29 cellular contexts compared by ENCODE assay signal in the genomic region with DNA sequence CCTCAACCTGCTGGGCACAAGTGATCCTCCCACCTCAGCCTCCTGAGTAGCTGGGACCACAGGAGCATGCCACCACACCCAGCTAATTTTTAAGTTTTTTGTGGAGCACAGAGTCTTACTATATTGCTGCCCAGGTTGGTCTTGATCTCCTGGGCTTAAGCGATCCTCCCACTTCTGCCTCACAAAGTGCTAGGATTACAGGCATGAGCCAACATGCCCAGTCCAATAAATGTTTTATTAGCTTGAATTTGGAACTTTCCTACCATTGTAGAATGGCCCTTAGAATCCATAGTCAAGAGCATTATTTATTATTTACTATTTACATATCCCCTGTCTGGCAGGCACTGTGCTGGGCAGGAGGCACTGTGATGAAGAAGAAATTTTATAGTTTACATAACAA. TPM values are rescaled to one million over a fixed set of nuclear protein-coding genes. Genes with fewer than 3 reads are reported as not detected.
"Had no signal": no experiment of that assay in that cellular context is flagged by ENCODE, and none has a peak within 500 bp of the region (broad histone marks: within the 10 kb centered on the region; RNA-seq: fewer than 3 reads in every experiment).

No MANE protein-coding gene starts in this region.

- DNase-seq: Kasumi-1, MV-4-11, NCI-H1048, NCI-H1105, NCI-H1417, NCI-H1436 treated with DMSO at 0.1 percent for 48 hours, NCI-H1694, NCI-H187 treated with DMSO at 0.1 percent for 48 hours, NCI-H2029 treated with DMSO at 0.1 percent for 48 hours, NCI-H2171, NCI-H226, NCI-H446, NCI-H510A, NCI-H524 treated with DMSO at 0.1 percent for 48 hours, NCI-H69, NCI-H774, PC-3, SHP77 treated with DMSO at 0.1 percent for 48 hours, SJCRH30, T-helper 1 cell had no signal

- H3K36me3 ChIP-seq: SJCRH30 had no signal

- H3K27ac ChIP-seq: HL-60, KMS-11, RWPE1, SJCRH30 had no signal

- H3K4me1 ChIP-seq: SJCRH30 had no signal

- H3K9me3 ChIP-seq: SJCRH30 had no signal

- H3K4me3 ChIP-seq: K562, SJCRH30 had no signal

- ATAC-seq: K562, Panc1, PC-3, Right ventricle myocardium inferior, SK-N-SH treated with all-trans-retinoic acid at 6 μM for 48 hours had no signal

- H3K27me3 ChIP-seq: SJCRH30 had no signal

- H3K4me2 ChIP-seq: KMS-11 had no signal

- H3K9ac ChIP-seq: KMS-11 had no signal

RNA-seq across cellular contexts. Expression of a gene that starts 39.6 kb away (rescaled TPM):
- total RNA-seq: K562, MCF 10A, PC-3, SJCRH30 had no signal
- polyA plus RNA-seq: IgD-negative memory B cell, K562 had no signal
